ENCODE assay signal across 8 cellular contexts in the genomic region with DNA sequence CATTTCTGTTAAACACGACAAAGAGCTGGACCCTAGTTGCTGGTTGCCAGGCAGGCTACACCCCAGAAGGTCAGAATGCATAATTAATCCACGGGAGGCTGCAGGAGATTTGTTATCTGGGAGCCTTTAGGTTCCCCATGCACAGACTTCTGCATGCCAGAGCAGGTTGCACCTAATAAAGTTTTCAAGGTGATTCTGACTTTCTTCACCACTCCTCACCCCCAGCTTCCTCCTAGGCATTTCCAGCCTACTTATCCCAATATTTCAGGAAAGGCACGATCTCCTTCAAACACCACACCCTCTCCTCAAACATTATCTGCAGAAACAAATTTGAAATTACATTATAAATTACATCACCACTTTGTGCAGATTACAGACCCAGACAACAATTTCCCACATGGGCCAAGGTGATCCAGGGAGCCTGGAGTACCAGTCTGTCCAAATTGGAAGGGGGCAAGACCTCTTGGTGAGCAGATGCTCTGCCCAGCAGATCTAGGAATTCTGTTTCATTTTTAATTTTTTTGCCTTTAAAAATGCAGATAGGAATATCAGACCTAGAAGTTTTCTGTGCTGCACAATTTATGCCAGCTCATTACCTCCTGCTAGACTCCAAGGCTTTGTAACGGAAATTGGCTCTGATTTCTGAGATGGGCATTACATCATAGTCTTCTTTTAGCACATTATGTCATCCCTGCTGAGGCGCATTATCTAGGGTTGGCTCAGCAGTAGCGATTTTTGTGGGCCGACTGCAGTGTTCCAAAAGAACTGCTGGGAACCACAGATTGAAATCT.
DNase-seq lines count a peak whose midpoint lies in the region; FAIRE-seq and TF ChIP-seq lines count a peak whose summit lies in the region.

No MANE protein-coding gene starts in this region.

- peak overlapping the region; percentile 87 for H3K27ac ChIP-seq in cingulate gyrus (ENCODE audit: low read depth, low read length)
- peak overlapping the region; percentile 74 for H3K27ac ChIP-seq in mesodermal cell (ENCODE audit: low read depth, low read length, severe bottlenecking)

- DNase-seq in ACHN (peak; percentile 66), NCI-H2029 (lab: John Stamatoyannopoulos, UW) (peak; percentile 62), NCI-H1048 (lab: John Stamatoyannopoulos, UW) (no peak), GM12892 (ENCODE audit: insufficient read length) (no peak), T-helper 1 cell (no peak), OCI-M2 (lab: John Stamatoyannopoulos, UW; ENCODE audit: unreplicated experiment) (no peak)

- no peaks in the 10 kb centered on the region for H3K9me3 ChIP-seq in mesodermal cell (ENCODE audit: control insufficient read depth, low read length)

- WGBS in mesodermal cell (ENCODE audit: insufficient coverage in 2 of 2), 2 experiments: 70 to 72% methylated on average over 5 to 6 of the region's 7 CpGs

- peaks cover 4% of the 10 kb centered on the region for H3K4me1 ChIP-seq in mesodermal cell (ENCODE audit: control insufficient read depth, insufficient read depth, low read length, poor library complexity, severe bottlenecking)

- in situ Hi-C loops in ACHN (cut with HindIII; ENCODE audit: low pct_ligation_motif_present, low pct_unique_long_range_greater_than_20kb, low sequenced_read_pairs): no loop called here

- no peaks in the 10 kb centered on the region for H3K36me3 ChIP-seq in mesodermal cell (ENCODE audit: control insufficient read depth, insufficient read depth, low read length)

- no peak for TF ChIP-seq POLR2A in GM12892 (IDR thresholded peaks at IDR 0.05; ENCODE audit: low read depth, low read length)

- no peak for FAIRE-seq in GM12892 (lab: Jason Lieb, UNC)

- no peak overlapping the region for H3K4me3 ChIP-seq in mesodermal cell (ENCODE audit: extremely low read depth, insufficient read depth, low read length, poor library complexity, severe bottlenecking)

Comparison
In these comparisons a context has a peak if more than half of its experiments do, and no peak if none do; other contexts are left out.
1. DNase-seq: peak in ACHN (single experiment) and NCI-H2029 (single experiment); none in NCI-H1048 (single experiment), GM12892 (single experiment), T-helper 1 cell (0 of 5) and OCI-M2 (single experiment).